Comparison of ENCODE assay signal across 10 cellular contexts in genomic region chr2:170966648-170967396, GRCh38. TPM values are rescaled to one million over a fixed set of nuclear protein-coding genes. Genes with fewer than 3 reads are reported as not detected.
A peak's percentile ranks its signal among the peaks of the same experiment; 100 is the strongest.
DNase-seq lines count a peak whose midpoint lies in the region; ATAC-seq and TF ChIP-seq lines count a peak whose summit lies in the region.
"Had no signal": no experiment of that assay in that cellular context is flagged by ENCODE, and none has a peak within 500 bp of the region (broad histone marks: within the 10 kb centered on the region; RNA-seq: fewer than 3 reads in every experiment).

No MANE protein-coding gene starts in this region.

- WGBS in right cardiac atrium: 76% methylated on average over 13 of the region's 13 CpGs

- peaks cover 53% of the 10 kb centered on the region for H3K36me3 ChIP-seq in left ventricle myocardium inferior

- no peak overlapping the region for H3K27ac ChIP-seq in right cardiac atrium (ENCODE audit: low read length)
- no peak overlapping the region for H3K27ac ChIP-seq in left ventricle myocardium inferior (replicated peaks)
- H3K27ac ChIP-seq: stomach had no signal

- H3K27me3 ChIP-seq in right cardiac atrium (ENCODE audit: control insufficient read depth, insufficient read depth): no peaks in the 10 kb centered on the region
- H3K27me3 ChIP-seq in left ventricle myocardium inferior (ENCODE audit: low read depth): no peaks in the 10 kb centered on the region
- H3K27me3 ChIP-seq: stomach had no signal

- intact Hi-C loops in right cardiac atrium (cut with DNase I) (no loop called here), left ventricle myocardium inferior (cut with micrococcal nuclease) (no loop called here)

- H3K4me1 ChIP-seq in right cardiac atrium (ENCODE audit: control insufficient read depth, insufficient read depth, low read length) (no peaks in the 10 kb centered on the region), left ventricle myocardium inferior (no peaks in the 10 kb centered on the region)

- DNase-seq in right cardiac atrium (no peak), left ventricle myocardium inferior (no peak), RPMI8226 (peak; percentile 18), foreskin fibroblast (peak in 1 of 2 donors; percentile 24), NCI-H1092 (lab: John Stamatoyannopoulos, UW) (no peak), amygdala (lab: John Stamatoyannopoulos, UW) (no peak), activated gamma-delta T cell (lab: John Stamatoyannopoulos, UW) (no peak)
- DNase-seq: stomach, T-cell had no signal

- TF ChIP-seq CTCF in left ventricle myocardium inferior (IDR thresholded peaks at IDR 0.05; ENCODE audit: borderline replicate concordance) (no peak), foreskin fibroblast (IDR thresholded peaks at IDR 0.05; ENCODE audit: low read depth, low read length) (peak; percentile 13)

- H3K4me3 ChIP-seq in right cardiac atrium (ENCODE audit: low read length) (no peak overlapping the region), left ventricle myocardium inferior (no peak overlapping the region), foreskin fibroblast (ENCODE audit: low read depth in 1 of 2, low read length in 2 of 2) (no peak overlapping the region)
- H3K4me3 ChIP-seq: stomach had no signal

- no peaks in the 10 kb centered on the region for H3K9me3 ChIP-seq in right cardiac atrium (ENCODE audit: control insufficient read depth, low read length)
- H3K9me3 ChIP-seq in left ventricle myocardium inferior (replicated peaks): no peaks in the 10 kb centered on the region
- H3K9me3 ChIP-seq: stomach had no signal

- ATAC-seq in right cardiac atrium: peak; percentile 26 to 28
- ATAC-seq in GM18858 (IDR thresholded peaks at IDR 0.05; ENCODE audit: unreplicated experiment): no peak

RNA-seq across cellular contexts. Expression of gene GORASP2, which starts 37.8 kb away (rescaled TPM):
- total RNA-seq in right cardiac atrium (10 to 100 TPM; 67.0 to 74.7 (median 69.2) TPM), left ventricle myocardium inferior (61.5 TPM)
- polyA plus RNA-seq in right cardiac atrium: 39.5 TPM
